ENCODE assay signal across 28 cellular contexts in the genomic region with DNA sequence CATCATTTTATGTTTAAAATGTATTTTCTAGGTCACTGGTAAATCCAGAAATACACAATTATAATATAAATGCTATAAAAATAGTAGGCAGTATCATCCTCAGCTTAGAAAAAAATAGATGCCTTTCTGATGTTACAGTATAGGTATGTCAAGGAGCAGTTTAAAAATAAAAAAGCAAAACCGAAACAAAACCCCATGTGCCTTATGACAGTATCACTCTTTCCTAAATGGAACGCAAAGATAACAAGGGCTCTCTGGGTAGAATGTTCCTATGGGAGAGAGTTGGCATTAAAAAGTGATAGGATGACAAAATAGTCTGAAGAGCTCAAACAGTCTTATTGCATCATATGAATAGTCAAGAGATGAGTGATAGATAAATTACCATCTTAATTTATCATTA.
"Had no signal": no experiment of that assay in that cellular context is flagged by ENCODE, and none has a peak within 500 bp of the region (broad histone marks: within the 10 kb centered on the region; RNA-seq: fewer than 3 reads in every experiment).

No MANE protein-coding gene starts in this region.

- DNase-seq: activated CD4-positive, alpha-beta T cell treated with anti-CD3 and anti-CD28 coated beads for 1 hour; activated CD4-positive, alpha-beta T cell treated with anti-CD3 and anti-CD28 coated beads for 48 hours; activated CD4-positive, CD25-positive, alpha-beta regulatory T cell; activated CD8-positive, alpha-beta T cell treated with anti-CD3 and anti-CD28 coated beads for 36 hours; activated effector memory CD4-positive, alpha-beta T cell treated with anti-CD3 and anti-CD28 coated beads, Interleukin-2, amount 50 U/mL, for 16 hours; activated naive CD4-positive, alpha-beta T cell; activated naive CD4-positive, alpha-beta T cell treated with anti-CD3 and anti-CD28 coated beads, Interleukin-2, amount 50 U/mL, for 16 hours; activated naive CD8-positive, alpha-beta T cell treated with anti-CD3 and anti-CD28 coated beads for 36 hours; activated T-cell treated with anti-CD3 and anti-CD28 coated beads, Interleukin-2, amount 50 U/mL, for 1 hour; activated T-cell treated with anti-CD3 and anti-CD28 coated beads, Interleukin-2, amount 50 U/mL, for 72 hours; amniotic stem cell; aorta; brain microvascular endothelial cell; Kasumi-1; MG63; NCI-H1048; NCI-H1105 treated with DMSO at 0.1 percent for 48 hours; NCI-H1436 treated with DMSO at 0.1 percent for 48 hours; NCI-H1694 treated with DMSO at 0.1 percent for 48 hours; NCI-H2029; NCI-H345; NCI-H524 treated with DMSO at 0.1 percent for 48 hours; PC-3; Peyer's patch; RPMI8226; T1000; WERI-Rb-1 had no signal

- ATAC-seq: activated CD8-positive, alpha-beta T cell treated with anti-CD3 and anti-CD28 coated beads for 36 hours; activated T-cell treated with anti-CD3 and anti-CD28 coated beads, Interleukin-2, amount 50 U/mL, for 72 hours; activated T-helper 17 cell treated with anti-CD3 and anti-CD28 coated beads, Interleukin-2, amount 50 U/mL, for 72 hours; PC-3 had no signal

- H3K4me3 ChIP-seq: MG63, Peyer's patch had no signal

- H3K9me3 ChIP-seq: MG63, Peyer's patch had no signal

- H3K27ac ChIP-seq: brain microvascular endothelial cell, Peyer's patch, WERI-Rb-1 had no signal

- H3K4me1 ChIP-seq: Peyer's patch had no signal

- H3K27me3 ChIP-seq: brain microvascular endothelial cell, MG63, Peyer's patch had no signal

- H3K36me3 ChIP-seq: brain microvascular endothelial cell, MG63, Peyer's patch, WERI-Rb-1 had no signal
